Comparison of ENCODE assay signal across 2 cellular contexts in genomic region chr4:7366958-7367353, GRCh38.
TF ChIP-seq lines count a peak whose summit lies in the region.

No MANE protein-coding gene starts in this region.

TF ChIP-seq in SK-N-SH treated with all-trans-retinoic acid at 6 μM for 48 hours, 23 proteins besides CTCF, POLR2A, EP300 and RAD21 (continued from another document):
- TF ChIP-seq CREB5 (CRISPR knock-in tag; IDR thresholded peaks at IDR 0.05; ENCODE audit: low read depth) = no peak

TF ChIP-seq in SK-N-SH, 30 proteins besides CTCF, POLR2A, EP300 and RAD21 (continued from another document):
- TF ChIP-seq, protein P1, sequence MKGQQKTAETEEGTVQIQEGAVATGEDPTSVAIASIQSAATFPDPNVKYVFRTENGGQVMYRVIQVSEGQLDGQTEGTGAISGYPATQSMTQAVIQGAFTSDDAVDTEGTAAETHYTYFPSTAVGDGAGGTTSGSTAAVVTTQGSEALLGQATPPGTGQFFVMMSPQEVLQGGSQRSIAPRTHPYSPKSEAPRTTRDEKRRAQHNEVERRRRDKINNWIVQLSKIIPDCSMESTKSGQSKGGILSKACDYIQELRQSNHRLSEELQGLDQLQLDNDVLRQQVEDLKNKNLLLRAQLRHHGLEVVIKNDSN (IDR thresholded peaks at IDR 0.05; ENCODE audit: borderline replicate concordance, low read depth) = no peak
- no peak for TF ChIP-seq USF2 (IDR thresholded peaks at IDR 0.05; ENCODE audit: borderline replicate concordance, low read depth, low read length)
- no peak for TF ChIP-seq TAF1 (IDR thresholded peaks at IDR 0.05; ENCODE audit: borderline replicate concordance, low read depth, low read length)
- no peak for TF ChIP-seq NRF1 (IDR thresholded peaks at IDR 0.05; ENCODE audit: low read depth, low read length)
- TF ChIP-seq, protein P2, sequence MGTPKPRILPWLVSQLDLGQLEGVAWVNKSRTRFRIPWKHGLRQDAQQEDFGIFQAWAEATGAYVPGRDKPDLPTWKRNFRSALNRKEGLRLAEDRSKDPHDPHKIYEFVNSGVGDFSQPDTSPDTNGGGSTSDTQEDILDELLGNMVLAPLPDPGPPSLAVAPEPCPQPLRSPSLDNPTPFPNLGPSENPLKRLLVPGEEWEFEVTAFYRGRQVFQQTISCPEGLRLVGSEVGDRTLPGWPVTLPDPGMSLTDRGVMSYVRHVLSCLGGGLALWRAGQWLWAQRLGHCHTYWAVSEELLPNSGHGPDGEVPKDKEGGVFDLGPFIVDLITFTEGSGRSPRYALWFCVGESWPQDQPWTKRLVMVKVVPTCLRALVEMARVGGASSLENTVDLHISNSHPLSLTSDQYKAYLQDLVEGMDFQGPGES (IDR thresholded peaks at IDR 0.05; ENCODE audit: low read depth, low read length) = no peak
- no peak for TF ChIP-seq YY1 (IDR thresholded peaks at IDR 0.05; ENCODE audit: low read depth)
- no peak for TF ChIP-seq POLR2AphosphoS5 (IDR thresholded peaks at IDR 0.05; ENCODE audit: low read depth, low read length)
- TF ChIP-seq EZH2phosphoT487 (IDR thresholded peaks at IDR 0.05; ENCODE audit: borderline replicate concordance, low read depth) = no peak
- TF ChIP-seq, protein P3, sequence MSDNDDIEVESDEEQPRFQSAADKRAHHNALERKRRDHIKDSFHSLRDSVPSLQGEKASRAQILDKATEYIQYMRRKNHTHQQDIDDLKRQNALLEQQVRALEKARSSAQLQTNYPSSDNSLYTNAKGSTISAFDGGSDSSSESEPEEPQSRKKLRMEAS (IDR thresholded peaks at IDR 0.05; ENCODE audit: low read depth) = no peak
- no peak for TF ChIP-seq RXRA (IDR thresholded peaks at IDR 0.05; ENCODE audit: borderline replicate concordance, low read depth)
- TF ChIP-seq MXI1 (IDR thresholded peaks at IDR 0.05; ENCODE audit: low read depth, low read length) = no peak
